In the genomic region with DNA sequence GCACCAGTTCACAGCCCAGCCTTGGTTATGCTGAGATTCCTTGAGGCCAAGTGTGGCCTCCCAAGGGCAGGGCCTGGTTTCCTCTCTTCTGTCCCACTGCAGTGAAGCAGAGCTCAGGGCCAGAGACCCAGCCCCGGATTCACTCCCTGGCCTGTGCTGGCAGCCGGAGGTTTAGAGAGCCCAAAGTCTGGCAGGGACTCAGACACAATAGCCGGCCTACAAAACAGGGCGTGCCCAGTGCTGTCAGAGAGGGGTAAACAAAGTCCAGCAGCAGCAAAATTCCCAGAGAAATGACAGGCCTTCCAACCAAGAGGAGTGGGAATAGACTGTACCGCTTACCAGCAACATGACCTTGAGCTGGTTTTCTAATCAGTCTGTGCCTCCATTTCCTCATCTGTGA, we compare ENCODE assay signal across 22 cellular contexts. TPM values are rescaled to one million over a fixed set of nuclear protein-coding genes. Genes with fewer than 3 reads are reported as not detected.
A peak's percentile ranks its signal among the peaks of the same experiment; 100 is the strongest.
DNase-seq lines count a peak whose midpoint lies in the region; ATAC-seq and TF ChIP-seq lines count a peak whose summit lies in the region.
"Had no signal": no experiment of that assay in that cellular context is flagged by ENCODE, and none has a peak within 500 bp of the region (broad histone marks: within the 10 kb centered on the region; RNA-seq: fewer than 3 reads in every experiment).

No MANE protein-coding gene starts in this region.

- ATAC-seq in Right ventricle myocardium superior (ENCODE audit: poor library complexity), result no peak
- no peak for ATAC-seq in left ventricle myocardium superior
- no peak for ATAC-seq in naive thymus-derived CD4-positive, alpha-beta T cell
- ATAC-seq in GM21576 (IDR thresholded peaks at IDR 0.05; ENCODE audit: unreplicated experiment), result no peak
- no peak for ATAC-seq in GM18861 (IDR thresholded peaks at IDR 0.05; ENCODE audit: unreplicated experiment)
- ATAC-seq in GM21529 (IDR thresholded peaks at IDR 0.05; ENCODE audit: unreplicated experiment), result no peak
- ATAC-seq: A549; stimulated activated memory B cell treated with anti-CD40 and anti-IgM and Interleukin-4, amounts not matched to agents 10 μg/mL and 1 μg/mL and 100 μg/mL, for 72 hours had no signal

- peaks cover 6 to 48% (median 21%) of the 10 kb centered on the region in 5 donors for H3K36me3 Mint-ChIP-seq in naive thymus-derived CD4-positive, alpha-beta T cell
- H3K36me3 Mint-ChIP-seq: stimulated activated memory B cell treated with anti-CD40 and anti-IgM and Interleukin-4, amounts not matched to agents 10 μg/mL and 1 μg/mL and 100 μg/mL, for 72 hours had no signal

- TF ChIP-seq CTCF in left ventricle myocardium inferior (IDR thresholded peaks at IDR 0.05; ENCODE audit: borderline replicate concordance) (no peak), vagina (IDR thresholded peaks at IDR 0.05) (no peak)

- peak; percentile 36 for DNase-seq in Right ventricle myocardium superior
- no peak for DNase-seq in left ventricle myocardium superior
- DNase-seq in left ventricle myocardium inferior, result no peak
- no peak for DNase-seq in naive thymus-derived CD4-positive, alpha-beta T cell
- no peak for DNase-seq in vagina (ENCODE audit: extremely low spot score in 2 of 2)
- DNase-seq: activated CD4-positive, alpha-beta T cell treated with anti-CD3 and anti-CD28 coated beads, Interleukin-2, amount 50 U/mL, for 48 hours; activated naive CD4-positive, alpha-beta T cell treated with anti-CD3 and anti-CD28 coated beads, Interleukin-2, amount 10 ng/mL, durations not matched to agents 7 days and 5 days; activated T-cell treated with anti-CD3 and anti-CD28 coated beads, Interleukin-2, amount 50 U/mL, for 1 hour; C1 segment of cervical spinal cord; DMS 273 treated with DMSO at 0.1 percent for 48 hours; HCEC 1CT; NCI-H146; NCI-H69; SJCRH30; T-helper 2 cell; trophoblast cell; WERI-Rb-1 had no signal

- H3K4me3 ChIP-seq in left ventricle myocardium inferior, result no peak overlapping the region
- H3K4me3 ChIP-seq in naive thymus-derived CD4-positive, alpha-beta T cell (ENCODE audit: low read length), result no peak overlapping the region
- H3K4me3 ChIP-seq in vagina, result no peak overlapping the region
- H3K4me3 ChIP-seq: A549, SJCRH30 had no signal

- H3K4me1 ChIP-seq in left ventricle myocardium inferior, result peaks cover 57% of the 10 kb centered on the region
- H3K4me1 ChIP-seq in naive thymus-derived CD4-positive, alpha-beta T cell (ENCODE audit: control insufficient read depth in 2 of 2, insufficient read depth in 2 of 2, low read length in 2 of 2), result peaks cover 0 to 32% of the 10 kb centered on the region in 2 donors
- peaks cover 37% of the 10 kb centered on the region for H3K4me1 ChIP-seq in vagina
- H3K4me1 ChIP-seq: A549, SJCRH30 had no signal

- no peaks in the 10 kb centered on the region for H3K27me3 Mint-ChIP-seq in naive thymus-derived CD4-positive, alpha-beta T cell
- H3K27me3 Mint-ChIP-seq: activated naive CD4-positive, alpha-beta T cell treated with anti-CD3 and anti-CD28 coated beads, Interleukin-2, amount 10 ng/mL, durations not matched to agents 7 days and 5 days had no signal

- peak overlapping the region; percentile 81 for H3K27ac ChIP-seq in left ventricle myocardium inferior (replicated peaks)
- peak overlapping the region; percentile 17 for H3K27ac ChIP-seq in naive thymus-derived CD4-positive, alpha-beta T cell (ENCODE audit: low read depth, low read length)
- peak overlapping the region; percentile 81 for H3K27ac ChIP-seq in vagina
- H3K27ac ChIP-seq: A549, SJCRH30, WERI-Rb-1 had no signal

- POLR2A ChIA-PET in naive thymus-derived CD4-positive, alpha-beta T cell (lab: Charles Lee), result interaction anchor here (1.1 to 1.5 kb wide), 4 partner anchors 8 to 14 kb away, joined by 3 to 6 read pairs (median 4); partner anchors contain the start of gene VIPR1

- H3K4me1 Mint-ChIP-seq in naive thymus-derived CD4-positive, alpha-beta T cell, result peaks cover 26 to 60% (median 49%) of the 10 kb centered on the region in 7 donors
- H3K4me1 Mint-ChIP-seq: stimulated activated memory B cell treated with anti-CD40 and anti-IgM and Interleukin-4, amounts not matched to agents 10 μg/mL and 1 μg/mL and 100 μg/mL, for 72 hours had no signal

- CTCF ChIA-PET in naive thymus-derived CD4-positive, alpha-beta T cell (lab: Charles Lee), result interaction anchor here (3.3 to 4.1 kb wide), 2 partner anchors 14 to 20 kb away, joined by 15 to 37 read pairs; partner anchors contain the start of gene VIPR1

- H3K36me3 ChIP-seq in left ventricle myocardium inferior (no peaks in the 10 kb centered on the region), vagina (no peaks in the 10 kb centered on the region)
- H3K36me3 ChIP-seq in naive thymus-derived CD4-positive, alpha-beta T cell (ENCODE audit: control insufficient read depth in 2 of 3, insufficient read depth in 3 of 3, low read length in 3 of 3), result peaks cover 0 to 43% (median 0%) of the 10 kb centered on the region in 3 experiments
- H3K36me3 ChIP-seq: SJCRH30, WERI-Rb-1 had no signal

- H3K4me3 Mint-ChIP-seq in naive thymus-derived CD4-positive, alpha-beta T cell, result no peak overlapping the region
- H3K4me3 Mint-ChIP-seq: activated naive CD4-positive, alpha-beta T cell treated with anti-CD3 and anti-CD28 coated beads, Interleukin-2, amount 10 ng/mL, durations not matched to agents 7 days and 5 days; stimulated activated memory B cell treated with anti-CD40 and anti-IgM and Interleukin-4, amounts not matched to agents 10 μg/mL and 1 μg/mL and 100 μg/mL, for 72 hours had no signal

- peak overlapping the region in 6 of 9 donors; percentile 4 to 81 (median 65) for H3K27ac Mint-ChIP-seq in naive thymus-derived CD4-positive, alpha-beta T cell
- H3K27ac Mint-ChIP-seq: stimulated activated memory B cell treated with anti-CD40 and anti-IgM and Interleukin-4, amounts not matched to agents 10 μg/mL and 1 μg/mL and 100 μg/mL, for 72 hours had no signal

- intact Hi-C loops in Right ventricle myocardium superior (cut with DNase I), result no loop called here
- intact Hi-C loops in left ventricle myocardium superior (cut with micrococcal nuclease), result no loop called here
- intact Hi-C loops in left ventricle myocardium inferior (cut with micrococcal nuclease), result no loop called here
- intact Hi-C loops in naive thymus-derived CD4-positive, alpha-beta T cell (cut with micrococcal nuclease), result no loop called here
- intact Hi-C loops in vagina (cut with DNase I), result no loop called here

- no peaks in the 10 kb centered on the region for H3K9me3 ChIP-seq in left ventricle myocardium inferior (replicated peaks)
- H3K9me3 ChIP-seq in naive thymus-derived CD4-positive, alpha-beta T cell (ENCODE audit: control insufficient read depth in 2 of 3, low read length in 3 of 3), result no peaks in the 10 kb centered on the region
- no peaks in the 10 kb centered on the region for H3K9me3 ChIP-seq in vagina
- H3K9me3 ChIP-seq: A549, SJCRH30 had no signal

- H3K27me3 ChIP-seq in left ventricle myocardium inferior (ENCODE audit: low read depth), result no peaks in the 10 kb centered on the region
- H3K27me3 ChIP-seq in naive thymus-derived CD4-positive, alpha-beta T cell (ENCODE audit: control insufficient read depth in 2 of 2, insufficient read depth in 2 of 2, low read length in 2 of 2), result no peaks in the 10 kb centered on the region
- no peaks in the 10 kb centered on the region for H3K27me3 ChIP-seq in vagina
- H3K27me3 ChIP-seq: SJCRH30 had no signal

- no peaks in the 10 kb centered on the region for H3K9me3 Mint-ChIP-seq in naive thymus-derived CD4-positive, alpha-beta T cell
- H3K9me3 Mint-ChIP-seq: activated naive CD4-positive, alpha-beta T cell treated with anti-CD3 and anti-CD28 coated beads, Interleukin-2, amount 10 ng/mL, durations not matched to agents 7 days and 5 days; stimulated activated memory B cell treated with anti-CD40 and anti-IgM and Interleukin-4, amounts not matched to agents 10 μg/mL and 1 μg/mL and 100 μg/mL, for 72 hours had no signal

- TF ChIP-seq POLR2A in vagina (IDR thresholded peaks at IDR 0.05), result no peak

RNA-seq across cellular contexts. Expression of gene VIPR1, which starts 14.0 kb away (rescaled TPM):
- total RNA-seq in Right ventricle myocardium superior (3.4 TPM), left ventricle myocardium superior (2.2 TPM), left ventricle myocardium inferior (1.7 TPM), vagina (9.3 TPM)
- total RNA-seq in naive thymus-derived CD4-positive, alpha-beta T cell, result 100 to 1,000 TPM in 2 of 5 experiments, 10 to 100 TPM in 2, 1 to 10 TPM in 1; 8.0 to 133 (median 70.5) TPM
- 10 to 100 TPM; 30.5 to 44.8 TPM for polyA plus RNA-seq in naive thymus-derived CD4-positive, alpha-beta T cell
- total RNA-seq: SJCRH30 had no signal

Comparison
In these comparisons a context has a peak if more than half of its experiments do, and no peak if none do; other contexts are left out.
1. H3K27ac ChIP-seq: peak in every context shown above with its lines; median percentile 81 in left ventricle myocardium inferior; 81 in vagina; 17 in naive thymus-derived CD4-positive, alpha-beta T cell.